Comparison of ENCODE assay signal across 8 cellular contexts in genomic region chr4:42397635-42398447, GRCh38. TPM values are rescaled to one million over a fixed set of nuclear protein-coding genes. Genes with fewer than 3 reads are reported as not detected.
DNase-seq lines count a peak whose midpoint lies in the region; ATAC-seq and TF ChIP-seq lines count a peak whose summit lies in the region.

No MANE protein-coding gene starts in this region.

- peak overlapping the region; percentile 85 for H3K4me3 Mint-ChIP-seq in CD8-positive, alpha-beta T cell
- H3K4me3 Mint-ChIP-seq in activated T-helper 2 cell treated with anti-CD3 and anti-CD28 coated beads, Interferon-gamma antibody, Interleukin-2, Interleukin-4, amounts not matched to agents 10 μg/mL and 5 μg/mL and 100 μg/mL, durations not matched to agents 14 hours and 24 hours and 36 hours (ENCODE audit: low read depth): peak overlapping the region; percentile 79

- no peak overlapping the region for H3K27ac Mint-ChIP-seq in CD8-positive, alpha-beta T cell
- H3K27ac Mint-ChIP-seq in activated T-helper 2 cell treated with anti-CD3 and anti-CD28 coated beads, Interferon-gamma antibody, Interleukin-2, Interleukin-4, amounts not matched to agents 10 μg/mL and 5 μg/mL and 100 μg/mL, durations not matched to agents 14 hours and 24 hours and 36 hours: no peak overlapping the region

- no peak for TF ChIP-seq CTCF in CD8-positive, alpha-beta T cell (IDR thresholded peaks at IDR 0.05)
- TF ChIP-seq CTCF in RWPE1 (conservative IDR thresholded peaks at IDR 0.05; ENCODE audit: low read depth): no peak

- peaks cover 46% of the 10 kb centered on the region for H3K27me3 Mint-ChIP-seq in CD8-positive, alpha-beta T cell (ENCODE audit: low read depth)
- H3K27me3 Mint-ChIP-seq in activated T-helper 2 cell treated with anti-CD3 and anti-CD28 coated beads, Interferon-gamma antibody, Interleukin-2, Interleukin-4, amounts not matched to agents 10 μg/mL and 5 μg/mL and 100 μg/mL, durations not matched to agents 14 hours and 24 hours and 36 hours (ENCODE audit: low read depth): peaks cover 69% of the 10 kb centered on the region

- H3K9me3 Mint-ChIP-seq in CD8-positive, alpha-beta T cell: no peaks in the 10 kb centered on the region
- H3K9me3 Mint-ChIP-seq in activated T-helper 2 cell treated with anti-CD3 and anti-CD28 coated beads, Interferon-gamma antibody, Interleukin-2, Interleukin-4, amounts not matched to agents 10 μg/mL and 5 μg/mL and 100 μg/mL, durations not matched to agents 14 hours and 24 hours and 36 hours: no peaks in the 10 kb centered on the region

- CTCF ChIA-PET in CD8-positive, alpha-beta T cell (lab: Charles Lee): no interaction called here
- CTCF ChIA-PET in RWPE1 (lab: Yijun Ruan, JAX): interaction anchor here (0.6 kb wide), 1 partner anchor 1136 kb away, joined by 3 read pairs; no protein-coding TSS in a partner anchor

- peaks cover 19% of the 10 kb centered on the region for H3K27me3 ChIP-seq in CD8-positive, alpha-beta T cell (ENCODE audit: insufficient read depth, low read length)
- peaks cover 34% of the 10 kb centered on the region for H3K27me3 ChIP-seq in iPS DF 6.9 (ENCODE audit: control insufficient read depth, insufficient read depth, low read length)

- POLR2A ChIA-PET in CD8-positive, alpha-beta T cell (lab: Charles Lee): no interaction called here
- POLR2A ChIA-PET in RWPE1 (lab: Yijun Ruan, JAX; ENCODE audit: low non-redundant PET): no interaction called here

- H3K27ac ChIP-seq in CD8-positive, alpha-beta T cell (ENCODE audit: low read depth, low read length): no peak overlapping the region
- H3K27ac ChIP-seq in iPS DF 6.9 (ENCODE audit: low read length) (no peak overlapping the region), RWPE1 (no peak overlapping the region)

- ATAC-seq in CD8-positive, alpha-beta T cell: peak; percentile 54
- peak; percentile 44 for ATAC-seq in GM19397 (IDR thresholded peaks at IDR 0.05; ENCODE audit: unreplicated experiment)
- ATAC-seq in HG03521 (IDR thresholded peaks at IDR 0.05; ENCODE audit: unreplicated experiment): peak; percentile 42
- ATAC-seq in GM18873 (IDR thresholded peaks at IDR 0.05; ENCODE audit: low FRiP score, unreplicated experiment): no peak

- peaks cover 28% of the 10 kb centered on the region for H3K4me1 Mint-ChIP-seq in CD8-positive, alpha-beta T cell (ENCODE audit: low read depth)
- H3K4me1 Mint-ChIP-seq in activated T-helper 2 cell treated with anti-CD3 and anti-CD28 coated beads, Interferon-gamma antibody, Interleukin-2, Interleukin-4, amounts not matched to agents 10 μg/mL and 5 μg/mL and 100 μg/mL, durations not matched to agents 14 hours and 24 hours and 36 hours (ENCODE audit: low read depth): peaks cover 15% of the 10 kb centered on the region

- intact Hi-C loops in CD8-positive, alpha-beta T cell (cut with DNase I, micrococcal nuclease): no loop called here
- intact Hi-C loops in activated T-helper 2 cell treated with anti-CD3 and anti-CD28 coated beads, Interferon-gamma antibody, Interleukin-2, Interleukin-4, amounts not matched to agents 10 μg/mL and 5 μg/mL and 100 μg/mL, durations not matched to agents 14 hours and 24 hours and 36 hours (cut with micrococcal nuclease): loop anchor here (5.0 to 10.0 kb wide), 5 partner anchors 113 to 646 kb away; partner anchors contain the start of genes ATP8A1 and BEND4

- DNase-seq in CD8-positive, alpha-beta T cell: no peak
- DNase-seq in activated T-helper 2 cell treated with anti-CD3 and anti-CD28 coated beads, Interferon-gamma antibody, Interleukin-2, Interleukin-4, amounts not matched to agents 10 μg/mL and 5 μg/mL and 100 μg/mL, durations not matched to agents 14 hours and 24 hours and 36 hours (ENCODE audit: low spot score): peak; percentile 13
- DNase-seq in iPS DF 6.9 (ENCODE audit: low read depth, low spot score) (no peak), skeletal muscle cell (ENCODE audit: low read depth) (no peak), RWPE1 (ENCODE audit: low spot score) (no peak)

- peak overlapping the region; percentile 59 for H3K4me3 ChIP-seq in CD8-positive, alpha-beta T cell (ENCODE audit: low read depth, low read length)
- peak overlapping the region; percentile 34; the same call in 1 of the 2 replicates for H3K4me3 ChIP-seq in iPS DF 6.9 (ENCODE audit: low read length)
- peak overlapping the region; percentile 49 for H3K4me3 ChIP-seq in skeletal muscle cell (ENCODE audit: low read depth, low read length)

- no peaks in the 10 kb centered on the region for H3K36me3 ChIP-seq in CD8-positive, alpha-beta T cell (ENCODE audit: insufficient read depth, low read length)
- no peaks in the 10 kb centered on the region for H3K36me3 ChIP-seq in iPS DF 6.9 (ENCODE audit: control insufficient read depth, insufficient read depth, low read length)

- no CpG with 5 or more reads among the region's 82 CpGs for WGBS in iPS DF 6.9 (ENCODE audit: insufficient coverage, insufficient read length)

- H3K4me1 ChIP-seq in CD8-positive, alpha-beta T cell (ENCODE audit: insufficient read depth, low read length): peaks cover 21% of the 10 kb centered on the region
- H3K4me1 ChIP-seq in iPS DF 6.9 (ENCODE audit: control insufficient read depth, insufficient read depth, low read length): peaks cover 2% of the 10 kb centered on the region; the same call in 1 of the 2 replicates

- no peaks in the 10 kb centered on the region for H3K36me3 Mint-ChIP-seq in CD8-positive, alpha-beta T cell
- peaks cover 6% of the 10 kb centered on the region for H3K36me3 Mint-ChIP-seq in activated T-helper 2 cell treated with anti-CD3 and anti-CD28 coated beads, Interferon-gamma antibody, Interleukin-2, Interleukin-4, amounts not matched to agents 10 μg/mL and 5 μg/mL and 100 μg/mL, durations not matched to agents 14 hours and 24 hours and 36 hours (ENCODE audit: low read depth)

- no peaks in the 10 kb centered on the region for H3K9me3 ChIP-seq in CD8-positive, alpha-beta T cell (ENCODE audit: low read length)
- no peaks in the 10 kb centered on the region for H3K9me3 ChIP-seq in iPS DF 6.9 (ENCODE audit: control insufficient read depth, insufficient read depth, low read length)

RNA-seq across cellular contexts. Expression of gene SHISA3, which starts 0.6 kb away (rescaled TPM):
- not detected for total RNA-seq in CD8-positive, alpha-beta T cell
- total RNA-seq in activated T-helper 2 cell treated with anti-CD3 and anti-CD28 coated beads, Interferon-gamma antibody, Interleukin-2, Interleukin-4, amounts not matched to agents 10 μg/mL and 5 μg/mL and 100 μg/mL, durations not matched to agents 14 hours and 24 hours and 36 hours: 0.80 and 1.2 TPM in 2 replicates
